11 cellular contexts compared by ENCODE assay signal in the genomic region with DNA sequence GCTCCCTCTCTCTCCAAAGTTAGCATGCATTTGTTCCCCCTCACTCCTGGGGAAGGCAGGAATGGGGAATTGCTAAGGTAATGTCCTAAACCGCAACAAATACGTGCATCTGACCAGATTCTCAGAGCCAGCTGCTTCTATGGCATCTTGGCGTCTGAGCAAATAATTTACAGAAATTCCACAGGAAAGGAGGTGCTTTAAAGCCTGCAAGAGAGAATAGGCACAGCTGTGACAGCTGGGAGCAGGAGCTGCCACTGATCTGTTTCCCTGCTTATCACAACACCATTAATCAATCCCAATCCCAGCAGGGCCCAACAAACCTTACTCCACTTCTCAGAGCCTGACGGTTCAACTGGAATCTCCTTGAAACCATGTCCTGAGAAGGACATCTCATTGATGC.
"Had no signal": no experiment of that assay in that cellular context is flagged by ENCODE, and none has a peak within 500 bp of the region (broad histone marks: within the 10 kb centered on the region; RNA-seq: fewer than 3 reads in every experiment).

No MANE protein-coding gene starts in this region.

- H3K27ac Mint-ChIP-seq: activated CD4-positive, alpha-beta T cell treated with anti-CD3 and anti-CD28 coated beads, Interleukin-2, amount 10 ng/mL, durations not matched to agents 24 days and 14 days; activated CD8-positive, alpha-beta T cell treated with anti-CD3 and anti-CD28 coated beads, Interleukin-2, amount 10 ng/mL, durations not matched to agents 7 days and 5 days; activated naive CD8-positive, alpha-beta T cell; activated T-cell treated with anti-CD3 and anti-CD28 coated beads, Interleukin-2, amount 50 U/mL, for 72 hours; neural progenitor cell; stimulated activated effector memory CD8-positive, alpha-beta T cell treated with anti-CD3 and anti-CD28 coated beads, Interleukin-12 subunit alpha, Interleukin-12 subunit beta, amount 100 ng/mL, for 72 hours had no signal

- H3K36me3 Mint-ChIP-seq: activated naive CD8-positive, alpha-beta T cell; neural progenitor cell; stimulated activated effector memory CD8-positive, alpha-beta T cell treated with anti-CD3 and anti-CD28 coated beads, Interleukin-12 subunit alpha, Interleukin-12 subunit beta, amount 100 ng/mL, for 72 hours had no signal

- H3K4me3 ChIP-seq: neural progenitor cell had no signal

- ATAC-seq: activated CD8-positive, alpha-beta T cell treated with anti-CD3 and anti-CD28 coated beads, Interleukin-2, amount 10 ng/mL, durations not matched to agents 7 days and 5 days; activated T-cell treated with anti-CD3 and anti-CD28 coated beads, Interleukin-2, amount 50 U/mL, for 72 hours; stimulated activated effector memory CD8-positive, alpha-beta T cell treated with anti-CD3 and anti-CD28 coated beads, Interleukin-12 subunit alpha, Interleukin-12 subunit beta, amount 100 ng/mL, for 72 hours had no signal

- H3K9me3 Mint-ChIP-seq: activated CD4-positive, alpha-beta T cell treated with anti-CD3 and anti-CD28 coated beads, Interleukin-2, amount 10 ng/mL, durations not matched to agents 24 days and 14 days; activated T-cell treated with anti-CD3 and anti-CD28 coated beads, Interleukin-2, amount 50 U/mL, for 72 hours; neural progenitor cell; stimulated activated effector memory CD8-positive, alpha-beta T cell treated with anti-CD3 and anti-CD28 coated beads, Interleukin-12 subunit alpha, Interleukin-12 subunit beta, amount 100 ng/mL, for 72 hours had no signal

- DNase-seq: activated CD4-positive, alpha-beta T cell treated with anti-CD3 and anti-CD28 coated beads, Interleukin-2, amount 10 ng/mL, durations not matched to agents 24 days and 14 days; activated CD4-positive, CD25-positive, alpha-beta regulatory T cell; activated CD8-positive, alpha-beta memory T cell treated with anti-CD3 and anti-CD28 coated beads, Interleukin-2, amount 50 U/mL, for 4 hours; activated CD8-positive, alpha-beta T cell treated with anti-CD3 and anti-CD28 coated beads, Interleukin-2, amount 10 ng/mL, durations not matched to agents 7 days and 5 days; activated gamma-delta T cell treated with Interleukin-2 at 50 U/mL for 16 hours; activated T-cell treated with anti-CD3 and anti-CD28 coated beads, Interleukin-2, amount 50 U/mL, for 72 hours; amniotic stem cell; hippocampal formation had no signal

- H3K27ac ChIP-seq: neural progenitor cell had no signal

- H3K4me3 Mint-ChIP-seq: activated CD4-positive, alpha-beta T cell treated with anti-CD3 and anti-CD28 coated beads, Interleukin-2, amount 10 ng/mL, durations not matched to agents 24 days and 14 days; activated CD8-positive, alpha-beta T cell treated with anti-CD3 and anti-CD28 coated beads, Interleukin-2, amount 10 ng/mL, durations not matched to agents 7 days and 5 days; activated naive CD8-positive, alpha-beta T cell; activated T-cell treated with anti-CD3 and anti-CD28 coated beads, Interleukin-2, amount 50 U/mL, for 72 hours; neural progenitor cell; stimulated activated effector memory CD8-positive, alpha-beta T cell treated with anti-CD3 and anti-CD28 coated beads, Interleukin-12 subunit alpha, Interleukin-12 subunit beta, amount 100 ng/mL, for 72 hours had no signal

- H3K27me3 ChIP-seq: neural progenitor cell had no signal

- H3K4me1 ChIP-seq: neural progenitor cell had no signal

- H3K36me3 ChIP-seq: neural progenitor cell had no signal

- H3K4me1 Mint-ChIP-seq: neural progenitor cell; stimulated activated effector memory CD8-positive, alpha-beta T cell treated with anti-CD3 and anti-CD28 coated beads, Interleukin-12 subunit alpha, Interleukin-12 subunit beta, amount 100 ng/mL, for 72 hours had no signal
